Comparison of ENCODE assay signal across 8 cellular contexts in genomic region chr14:91124406-91125270, GRCh38. TPM values are rescaled to one million over a fixed set of nuclear protein-coding genes. Genes with fewer than 3 reads are reported as not detected.
DNase-seq lines count a peak whose midpoint lies in the region; ATAC-seq and TF ChIP-seq lines count a peak whose summit lies in the region.
"Not testable (repeated sequence)": the region's sequence is repeated elsewhere in the genome, so short reads cannot be mapped to it uniquely, and the experiment has no call there.

No MANE protein-coding gene starts in this region.

- H3K27me3 ChIP-seq in CD4-positive, alpha-beta memory T cell (ENCODE audit: insufficient read depth, low read length); right atrium auricular region; muscle layer of colon (ENCODE audit: control insufficient read depth in 1 of 2, insufficient read depth in 2 of 2, low read length in 2 of 2); thyroid gland: not testable (repeated sequence)

- peaks cover 40 to 56% of the 10 kb centered on the region in 2 donors for H3K36me3 Mint-ChIP-seq in CD4-positive, alpha-beta memory T cell
- H3K36me3 Mint-ChIP-seq in T-helper 17 cell (ENCODE audit: low read depth), result not testable (repeated sequence)
- H3K36me3 Mint-ChIP-seq in effector memory CD8-positive, alpha-beta T cell (ENCODE audit: insufficient read depth), result peaks cover 29% of the 10 kb centered on the region

- not testable (repeated sequence) for H3K36me3 ChIP-seq in CD4-positive, alpha-beta memory T cell (ENCODE audit: insufficient read depth, low read length); thyroid gland
- H3K36me3 ChIP-seq in right atrium auricular region (peaks cover 10% of the 10 kb centered on the region), muscle layer of colon (ENCODE audit: insufficient read depth, low read length) (peaks cover 19% of the 10 kb centered on the region)

- not testable (repeated sequence) for H3K4me3 ChIP-seq in CD4-positive, alpha-beta memory T cell (ENCODE audit: low read length in 2 of 2); right atrium auricular region; muscle layer of colon (ENCODE audit: low read depth in 1 of 2, low read length in 2 of 2); thyroid gland (replicated peaks in 1 of 3)

- peaks cover 29 to 55% (median 43%) of the 10 kb centered on the region in 4 donors for H3K4me1 Mint-ChIP-seq in CD4-positive, alpha-beta memory T cell
- peaks cover 22% of the 10 kb centered on the region for H3K4me1 Mint-ChIP-seq in T-helper 17 cell
- H3K4me1 Mint-ChIP-seq in effector memory CD8-positive, alpha-beta T cell (ENCODE audit: low read depth in 2 of 2), result peaks cover 33 to 35% of the 10 kb centered on the region in 2 donors

- CTCF ChIA-PET in CD4-positive, alpha-beta memory T cell (lab: Charles Lee; ENCODE audit: partially characterized antibody), result not testable (repeated sequence)

- not testable (repeated sequence) for ATAC-seq in T-helper 17 cell; effector memory CD8-positive, alpha-beta T cell (replicated peaks)

- POLR2A ChIA-PET in CD4-positive, alpha-beta memory T cell (lab: Charles Lee; ENCODE audit: partially characterized antibody), result not testable (repeated sequence)

- H3K27ac ChIP-seq in CD4-positive, alpha-beta memory T cell (ENCODE audit: low read depth, low read length), result not testable (repeated sequence)
- peak overlapping the region; percentile 82 for H3K27ac ChIP-seq in angular gyrus (ENCODE audit: low read depth, low read length)
- H3K27ac ChIP-seq in right atrium auricular region, result peak overlapping the region; percentile 57 to 83
- peak overlapping the region; percentile 68 for H3K27ac ChIP-seq in muscle layer of colon (ENCODE audit: low read depth, low read length)
- H3K27ac ChIP-seq in thyroid gland, result peak overlapping the region in 2 of 3 donors; percentile 37 to 43

- H3K4me1 ChIP-seq in CD4-positive, alpha-beta memory T cell (ENCODE audit: insufficient read depth, low read length), result peaks cover 24% of the 10 kb centered on the region
- H3K4me1 ChIP-seq in right atrium auricular region (peaks cover 0 to 48% of the 10 kb centered on the region in 2 donors), muscle layer of colon (ENCODE audit: insufficient read depth, low read length) (peaks cover 46% of the 10 kb centered on the region), thyroid gland (peaks cover 10 to 15% of the 10 kb centered on the region in 2 donors)

- H3K27me3 Mint-ChIP-seq in CD4-positive, alpha-beta memory T cell; T-helper 17 cell; effector memory CD8-positive, alpha-beta T cell: not testable (repeated sequence)

- H3K9me3 Mint-ChIP-seq in CD4-positive, alpha-beta memory T cell; effector memory CD8-positive, alpha-beta T cell: not testable (repeated sequence)

- H3K9ac ChIP-seq in muscle layer of colon (ENCODE audit: low read length), result not testable (repeated sequence)

- peak overlapping the region in 2 of 8 donors; percentile 21 to 41 for H3K4me3 Mint-ChIP-seq in CD4-positive, alpha-beta memory T cell
- peak overlapping the region; percentile 45 for H3K4me3 Mint-ChIP-seq in T-helper 17 cell
- not testable (repeated sequence) for H3K4me3 Mint-ChIP-seq in effector memory CD8-positive, alpha-beta T cell

- H3K9me3 ChIP-seq in CD4-positive, alpha-beta memory T cell (ENCODE audit: control insufficient read depth in 1 of 2, low read length in 2 of 2); T-helper 17 cell (ENCODE audit: control insufficient read depth, low read length, poor library complexity, severe bottlenecking); right atrium auricular region; muscle layer of colon (ENCODE audit: low read length); thyroid gland: not testable (repeated sequence)

- intact Hi-C loops in CD4-positive, alpha-beta memory T cell (cut with micrococcal nuclease); thyroid gland (cut with DNase I): not testable (repeated sequence)

- TF ChIP-seq POLR2A in thyroid gland (IDR thresholded peaks at IDR 0.05), result not testable (repeated sequence)

- not testable (repeated sequence) for TF ChIP-seq CTCF in right atrium auricular region (IDR thresholded peaks at IDR 0.05); thyroid gland (IDR thresholded peaks at IDR 0.05)

- not testable (repeated sequence) for DNase-seq in CD4-positive, alpha-beta memory T cell; T-helper 17 cell; effector memory CD8-positive, alpha-beta T cell; right atrium auricular region (ENCODE audit: low spot score); thyroid gland
- peak; percentile 70 for DNase-seq in renal cortical epithelial cell (ENCODE audit: low read depth)

- 74 to 86% methylated on average over 5 of the region's 5 CpGs for WGBS in thyroid gland, 2 donors

- peak overlapping the region in 5 of 7 donors; percentile 32 to 62 (median 48) for H3K27ac Mint-ChIP-seq in CD4-positive, alpha-beta memory T cell
- peak overlapping the region; percentile 37 for H3K27ac Mint-ChIP-seq in T-helper 17 cell
- peak overlapping the region; percentile 53 to 62 for H3K27ac Mint-ChIP-seq in effector memory CD8-positive, alpha-beta T cell

RNA-seq across cellular contexts. Expression of gene DGLUCY, which starts 10.8 kb away (rescaled TPM):
- 100 to 1,000 TPM; 132 to 141 TPM for total RNA-seq in CD4-positive, alpha-beta memory T cell
- polyA plus RNA-seq in CD4-positive, alpha-beta memory T cell, result 10 to 100 TPM; 40.9 to 45.5 TPM
- total RNA-seq in T-helper 17 cell, result 10 to 100 TPM; 81.7 to 86.0 TPM
- 100 to 1,000 TPM in 1 of 2 donors, 10 to 100 TPM in 1; 81.8 to 136 TPM for total RNA-seq in right atrium auricular region
- 53.7 and 56.8 TPM in 2 replicates for total RNA-seq in renal cortical epithelial cell
- total RNA-seq in thyroid gland, result 100 to 1,000 TPM in 3 of 4 donors, 10 to 100 TPM in 1; 58.0 to 125 (median 103) TPM
